ENCODE assay signal across 23 cellular contexts in the genomic region with DNA sequence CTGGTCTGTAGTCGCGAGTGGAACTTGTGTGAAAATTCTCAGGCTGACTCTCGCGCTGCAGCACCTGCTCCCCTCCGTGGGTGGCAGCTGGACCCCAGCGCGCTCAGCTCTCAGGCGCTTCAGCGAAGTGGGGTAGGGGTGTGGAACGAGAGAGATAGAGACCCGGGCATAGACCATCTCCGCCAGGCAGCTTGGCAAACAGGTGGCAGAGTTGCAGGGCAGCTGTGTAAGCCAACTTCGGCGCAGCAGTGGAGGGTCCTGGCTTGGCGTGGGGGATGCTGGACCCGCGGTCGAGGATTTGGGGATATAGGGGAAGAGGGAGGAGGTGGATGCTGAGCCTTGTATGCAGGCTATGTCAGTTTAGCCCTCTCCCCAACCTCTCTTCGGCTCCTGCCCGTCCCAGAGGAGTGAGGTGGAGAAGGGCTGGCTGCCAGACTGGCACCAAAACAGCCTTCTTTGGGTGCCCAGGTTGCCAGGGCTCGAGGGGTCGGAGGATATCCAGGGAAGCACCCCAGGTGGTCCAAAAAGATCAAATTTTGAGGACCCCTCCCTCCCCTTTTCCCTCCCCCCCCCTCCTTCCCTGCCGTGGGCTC. TPM values are rescaled to one million over a fixed set of nuclear protein-coding genes. Genes with fewer than 3 reads are reported as not detected.
DNase-seq lines count a peak whose midpoint lies in the region; ATAC-seq and TF ChIP-seq lines count a peak whose summit lies in the region.
"Had no signal": no experiment of that assay in that cellular context is flagged by ENCODE, and none has a peak within 500 bp of the region (broad histone marks: within the 10 kb centered on the region; RNA-seq: fewer than 3 reads in every experiment).

No MANE protein-coding gene starts in this region.

- ATAC-seq in activated T-cell treated with anti-CD3 and anti-CD28 coated beads, Interleukin-2, amount 50 U/mL, for 72 hours (replicated peaks in 1 of 2), result no peak
- no peak for ATAC-seq in GM23338
- ATAC-seq: natural killer cell had no signal

- H3K4me1 Mint-ChIP-seq in activated T-cell treated with anti-CD3 and anti-CD28 coated beads, Interleukin-2, amount 50 U/mL, for 72 hours (ENCODE audit: low read depth), result peaks cover 30% of the 10 kb centered on the region
- H3K4me1 Mint-ChIP-seq in GM23338, result peaks cover 18% of the 10 kb centered on the region
- H3K4me1 Mint-ChIP-seq in brain, result peaks cover 18% of the 10 kb centered on the region
- peaks cover 6% of the 10 kb centered on the region for H3K4me1 Mint-ChIP-seq in neural progenitor cell

- no peak for DNase-seq in activated T-cell treated with anti-CD3 and anti-CD28 coated beads, Interleukin-2, amount 50 U/mL, for 72 hours
- DNase-seq in activated T-cell treated with anti-CD3 and anti-CD28 coated beads, Interleukin-2, amount 50 U/mL, for 48 hours, result no peak
- DNase-seq in GM23338 (ENCODE audit: low spot score) (no peak), neural progenitor cell (ENCODE audit: low spot score) (no peak), A172 (ENCODE audit: low spot score) (no peak), NCI-H1092 treated with DMSO at 0.1 percent for 48 hours (lab: John Stamatoyannopoulos, UW) (no peak)
- DNase-seq: activated CD4-positive, alpha-beta T cell treated with anti-CD3 and anti-CD28 coated beads, Interleukin-2, amount 10 ng/mL, durations not matched to agents 7 days and 5 days; activated effector memory CD4-positive, alpha-beta T cell treated with Interleukin-2 at 50 U/mL for 16 hours; effector CD8-positive, alpha-beta T cell; immature natural killer cell; natural killer cell; NK-92 treated with Interleukin-12 subunit alpha and Interleukin-12 subunit beta, amount 100 ng/mL, for 24 hours; stimulated activated CD4-positive, alpha-beta T cell treated with anti-CD3 and anti-CD28 coated beads, Interleukin-2, amount 100 ng/mL, for 48 hours; stimulated activated naive CD4-positive, alpha-beta T cell treated with Interleukin-2 at 50 U/mL for 16 hours; T-helper 1 cell; thyroid gland had no signal

- H2AFZ ChIP-seq in GM23338 (peak overlapping the region; percentile 95; the same call in 1 of the 2 replicates), neural progenitor cell (replicated peaks) (no peak overlapping the region)

- H3K4me3 ChIP-seq in GM23338 (peak overlapping the region; percentile 82), neural progenitor cell (peak overlapping the region; percentile 57)
- H3K4me3 ChIP-seq: thyroid gland had no signal

- H3K4me1 ChIP-seq in GM23338 (ENCODE audit: insufficient read depth) (peaks cover 9% of the 10 kb centered on the region; the same call in 1 of the 2 replicates), neural progenitor cell (no peaks in the 10 kb centered on the region)
- H3K4me1 ChIP-seq: pancreas had no signal

- H3F3A ChIP-seq in GM23338 (replicated peaks; ENCODE audit: low read depth) (no peaks in the 10 kb centered on the region), neural progenitor cell (ENCODE audit: low read depth) (peaks cover 9% of the 10 kb centered on the region)

- H4K20me1 ChIP-seq in GM23338 (replicated peaks; ENCODE audit: insufficient read depth) (no peaks in the 10 kb centered on the region), neural progenitor cell (ENCODE audit: low read depth) (no peaks in the 10 kb centered on the region)

- peaks cover 29% of the 10 kb centered on the region for H3K27me3 Mint-ChIP-seq in activated T-cell treated with anti-CD3 and anti-CD28 coated beads, Interleukin-2, amount 50 U/mL, for 72 hours (ENCODE audit: low read depth)
- peaks cover 36% of the 10 kb centered on the region for H3K27me3 Mint-ChIP-seq in GM23338 (ENCODE audit: insufficient read depth, low read depth, poor library complexity)
- peaks cover 63% of the 10 kb centered on the region for H3K27me3 Mint-ChIP-seq in brain
- peaks cover 11% of the 10 kb centered on the region for H3K27me3 Mint-ChIP-seq in neural progenitor cell (ENCODE audit: insufficient read depth, low read depth)

- H3K36me3 Mint-ChIP-seq in activated T-cell treated with anti-CD3 and anti-CD28 coated beads, Interleukin-2, amount 50 U/mL, for 72 hours (ENCODE audit: insufficient read depth in 2 of 2), result peaks cover 3 to 7% of the 10 kb centered on the region in 2 donors
- H3K36me3 Mint-ChIP-seq in GM23338 (ENCODE audit: low read depth) (peaks cover 30% of the 10 kb centered on the region), brain (no peaks in the 10 kb centered on the region), neural progenitor cell (no peaks in the 10 kb centered on the region)
- H3K36me3 Mint-ChIP-seq: CD4-positive, alpha-beta memory T cell; mesothelial cell of epicardium had no signal

- H3K27ac ChIP-seq in GM23338 (ENCODE audit: low read depth) (no peak overlapping the region), neural progenitor cell (no peak overlapping the region)
- H3K27ac ChIP-seq: left lung, pancreas, right atrium auricular region, thyroid gland had no signal

- no peaks in the 10 kb centered on the region; the same call in 1 of the 2 replicates for H3K9me2 ChIP-seq in GM23338 (ENCODE audit: insufficient read depth)

- H3K79me2 ChIP-seq in GM23338 (replicated peaks; ENCODE audit: insufficient read depth) (no peaks in the 10 kb centered on the region), neural progenitor cell (ENCODE audit: low read depth) (no peaks in the 10 kb centered on the region)

- H3K9ac ChIP-seq in neural progenitor cell, result no peak overlapping the region

- peaks cover 0 to 2% of the 10 kb centered on the region in 2 donors for H3K9me3 Mint-ChIP-seq in activated T-cell treated with anti-CD3 and anti-CD28 coated beads, Interleukin-2, amount 50 U/mL, for 72 hours
- H3K9me3 Mint-ChIP-seq in GM23338 (peaks cover 36% of the 10 kb centered on the region), brain (peaks cover 12 to 36% (median 29%) of the 10 kb centered on the region in 5 experiments), neural progenitor cell (peaks cover 11% of the 10 kb centered on the region)

- H3K36me3 ChIP-seq in GM23338 (ENCODE audit: insufficient read depth) (no peaks in the 10 kb centered on the region), neural progenitor cell (no peaks in the 10 kb centered on the region)
- H3K36me3 ChIP-seq: left lung, pancreas, right atrium auricular region, thyroid gland had no signal

- peak overlapping the region; percentile 92 for H3K4me2 ChIP-seq in GM23338
- peak overlapping the region; percentile 92 for H3K4me2 ChIP-seq in neural progenitor cell

- H3K27ac Mint-ChIP-seq in activated T-cell treated with anti-CD3 and anti-CD28 coated beads, Interleukin-2, amount 50 U/mL, for 72 hours, result no peak overlapping the region
- H3K27ac Mint-ChIP-seq in GM23338 (no peak overlapping the region), brain (no peak overlapping the region), neural progenitor cell (no peak overlapping the region)
- H3K27ac Mint-ChIP-seq: activated CD4-positive, alpha-beta T cell treated with anti-CD3 and anti-CD28 coated beads, Interleukin-2, amount 10 ng/mL, durations not matched to agents 7 days and 5 days; immature natural killer cell; mesothelial cell of epicardium; natural killer cell had no signal

- H3K4me3 Mint-ChIP-seq in activated T-cell treated with anti-CD3 and anti-CD28 coated beads, Interleukin-2, amount 50 U/mL, for 72 hours, result peak overlapping the region; percentile 56 to 57
- H3K4me3 Mint-ChIP-seq in GM23338 (peak overlapping the region; percentile 46; the same call in 2 of the 3 replicates), brain (peak overlapping the region; percentile 39 to 95 (median 67)), neural progenitor cell (peak overlapping the region; percentile 60)
- H3K4me3 Mint-ChIP-seq: mesothelial cell of epicardium, natural killer cell had no signal

- no peaks in the 10 kb centered on the region for H3K9me3 ChIP-seq in neural progenitor cell (ENCODE audit: low read depth)
- H3K9me3 ChIP-seq: pancreas, thyroid gland had no signal

- H3K27me3 ChIP-seq in GM23338 (ENCODE audit: insufficient read depth), result peaks cover 34% of the 10 kb centered on the region
- H3K27me3 ChIP-seq in neural progenitor cell, result peaks cover 33% of the 10 kb centered on the region
- H3K27me3 ChIP-seq: pancreas, right atrium auricular region had no signal

- no peak for TF ChIP-seq CTCF in GM23338 (conservative IDR thresholded peaks at IDR 0.05; ENCODE audit: low read depth in 2 of 2)
- TF ChIP-seq CTCF in brain (conservative IDR thresholded peaks at IDR 0.05), result no peak
- no peak for TF ChIP-seq CTCF in neural progenitor cell (IDR thresholded peaks at IDR 0.05)

TF ChIP-seq in GM23338, 12 proteins besides CTCF, POLR2A, EP300 and RAD21 (continues in another document):
- TF ChIP-seq ZNF114 (CRISPR knock-in tag; IDR thresholded peaks at IDR 0.05), result no peak

RNA-seq across cellular contexts. Expression of a gene that starts 0.7 kb away (rescaled TPM):
- 10 to 100 TPM; 11.2 to 11.9 TPM for total RNA-seq in activated T-cell treated with anti-CD3 and anti-CD28 coated beads, Interleukin-2, amount 50 U/mL, for 72 hours
- total RNA-seq in GM23338 (2014; rRNA removed; shearing (Covaris generic)), result 7.4 and 7.9 TPM in 2 replicates
- polyA plus RNA-seq in GM23338 (2016; fragmentation: Nextera tagmentation; extraction: Ambion mirVana), result 9.2 and 9.5 TPM in 2 replicates
- polyA plus RNA-seq in brain (ENCODE audit: insufficient read depth, low read depth, low replicate concordance), result not detected
- total RNA-seq in neural progenitor cell (ENCODE audit: low replicate concordance), result 0.62 and 3.1 TPM in 2 replicates
- not detected in 2 replicates for total RNA-seq in A172 (2014; rRNA removed; shearing (Covaris generic))
- total RNA-seq: M059J, mesothelial cell of epicardium, right atrium auricular region had no signal

RNA-seq across cellular contexts. Expression of a gene that starts 42.1 kb away (rescaled TPM):
- 1 to 10 TPM in 1 of 2 donors, under 1 TPM in 1; 0.96 to 3.1 TPM for total RNA-seq in activated T-cell treated with anti-CD3 and anti-CD28 coated beads, Interleukin-2, amount 50 U/mL, for 72 hours
- total RNA-seq in GM23338 (2014; rRNA removed; shearing (Covaris generic)), result 0.19 and 1.5 TPM in 2 replicates
- polyA plus RNA-seq in GM23338 (2016; fragmentation: Nextera tagmentation; extraction: Ambion mirVana) (0.97 and 1.1 TPM in 2 replicates), brain (ENCODE audit: insufficient read depth, low read depth, low replicate concordance) (not detected)
- 0.09 and 0.87 TPM in 2 replicates for total RNA-seq in neural progenitor cell (ENCODE audit: low replicate concordance)
- total RNA-seq in A172 (2014; rRNA removed; shearing (Covaris generic)), result not detected in 2 replicates
- total RNA-seq: mesothelial cell of epicardium had no signal
- polyA plus RNA-seq: CD4-positive, alpha-beta memory T cell had no signal
